14 cellular contexts compared by ENCODE assay signal in genomic region chr11:10777806-10778205, GRCh38. TPM values are rescaled to one million over a fixed set of nuclear protein-coding genes. Genes with fewer than 3 reads are reported as not detected.
DNase-seq lines count a peak whose midpoint lies in the region; ATAC-seq and TF ChIP-seq lines count a peak whose summit lies in the region.
"Had no signal": no experiment of that assay in that cellular context is flagged by ENCODE, and none has a peak within 500 bp of the region (broad histone marks: within the 10 kb centered on the region; RNA-seq: fewer than 3 reads in every experiment).

No MANE protein-coding gene starts in this region.

- peak; percentile 17 to 40 for DNase-seq in AML-193 (lab: John Stamatoyannopoulos, UW)
- peak; percentile 74 for DNase-seq in NOMO-1 treated with DMSO at 0.1 percent for 48 hours (lab: John Stamatoyannopoulos, UW; ENCODE audit: unreplicated experiment)
- DNase-seq in fibroblast of villous mesenchyme (ENCODE audit: low read depth) = peak; percentile 32
- no peak for DNase-seq in osteocyte (ENCODE audit: extremely low spot score, unreplicated experiment)
- DNase-seq in NAMALWA (ENCODE audit: low spot score) = no peak
- no peak for DNase-seq in NCI-H748 (lab: John Stamatoyannopoulos, UW; ENCODE audit: unreplicated experiment)
- DNase-seq: mesendoderm; NCI-H1930; NK-92 treated with Interleukin-12 subunit alpha and Interleukin-12 subunit beta, amount 100 ng/mL, for 24 hours had no signal

- no peaks in the 10 kb centered on the region for H3K27me3 Mint-ChIP-seq in osteocyte (ENCODE audit: unreplicated experiment)

- TF ChIP-seq CTCF in fibroblast of villous mesenchyme (IDR thresholded peaks at IDR 0.05; ENCODE audit: insufficient read depth, low read depth, low read length) (no peak), osteocyte (IDR thresholded peaks at IDR 0.05) (no peak)

- H3K9me3 Mint-ChIP-seq in osteocyte (ENCODE audit: unreplicated experiment) = no peaks in the 10 kb centered on the region
- H3K9me3 Mint-ChIP-seq: activated naive CD4-positive, alpha-beta T cell treated with anti-CD3 and anti-CD28 coated beads, Interleukin-2, amount 50 U/mL, for 72 hours had no signal

- H3K4me1 Mint-ChIP-seq in osteocyte (ENCODE audit: unreplicated experiment) = no peaks in the 10 kb centered on the region

- peaks cover 56% of the 10 kb centered on the region for H3K36me3 Mint-ChIP-seq in osteocyte (ENCODE audit: unreplicated experiment)

- peak overlapping the region; percentile 18 for H3K27ac Mint-ChIP-seq in osteocyte (ENCODE audit: unreplicated experiment)

- H3K4me3 ChIP-seq in fibroblast of villous mesenchyme (ENCODE audit: low read depth, low read length) = no peak overlapping the region
- H3K4me3 ChIP-seq: BLaER1 treated with 17β-estradiol and CSF1 and Interleukin-3, amounts not matched to agents 10 nM and 100 nM; coronary artery had no signal

- H3K4me3 Mint-ChIP-seq in osteocyte (ENCODE audit: unreplicated experiment) = no peak overlapping the region

- no peak for ATAC-seq in GM21786 (IDR thresholded peaks at IDR 0.05; ENCODE audit: unreplicated experiment)
- no peak for ATAC-seq in GM18520 (IDR thresholded peaks at IDR 0.05; ENCODE audit: unreplicated experiment)
- ATAC-seq: activated naive CD4-positive, alpha-beta T cell treated with anti-CD3 and anti-CD28 coated beads, Interleukin-2, amount 50 U/mL, for 72 hours had no signal

RNA-seq across cellular contexts. Expression of gene CTR9, which starts 26.8 kb away (rescaled TPM):
- total RNA-seq in fibroblast of villous mesenchyme (20.6 and 36.7 TPM in 2 replicates), osteocyte (27.7 and 28.0 TPM in 2 replicates)

RNA-seq across cellular contexts. Expression of gene EIF4G2, which starts 30.9 kb away (rescaled TPM):
- total RNA-seq in fibroblast of villous mesenchyme (898 and 1,093 TPM in 2 replicates), osteocyte (966 and 977 TPM in 2 replicates)

Comparison
In these comparisons a context has a peak if more than half of its experiments do, and no peak if none do; other contexts are left out.
1. DNase-seq: peak in AML-193 (2 of 2), NOMO-1 treated with DMSO at 0.1 percent for 48 hours (single experiment) and fibroblast of villous mesenchyme (single experiment); none in osteocyte (single experiment), NAMALWA (single experiment) and NCI-H748 (single experiment).